ENCODE assay signal across 13 cellular contexts in the genomic region with DNA sequence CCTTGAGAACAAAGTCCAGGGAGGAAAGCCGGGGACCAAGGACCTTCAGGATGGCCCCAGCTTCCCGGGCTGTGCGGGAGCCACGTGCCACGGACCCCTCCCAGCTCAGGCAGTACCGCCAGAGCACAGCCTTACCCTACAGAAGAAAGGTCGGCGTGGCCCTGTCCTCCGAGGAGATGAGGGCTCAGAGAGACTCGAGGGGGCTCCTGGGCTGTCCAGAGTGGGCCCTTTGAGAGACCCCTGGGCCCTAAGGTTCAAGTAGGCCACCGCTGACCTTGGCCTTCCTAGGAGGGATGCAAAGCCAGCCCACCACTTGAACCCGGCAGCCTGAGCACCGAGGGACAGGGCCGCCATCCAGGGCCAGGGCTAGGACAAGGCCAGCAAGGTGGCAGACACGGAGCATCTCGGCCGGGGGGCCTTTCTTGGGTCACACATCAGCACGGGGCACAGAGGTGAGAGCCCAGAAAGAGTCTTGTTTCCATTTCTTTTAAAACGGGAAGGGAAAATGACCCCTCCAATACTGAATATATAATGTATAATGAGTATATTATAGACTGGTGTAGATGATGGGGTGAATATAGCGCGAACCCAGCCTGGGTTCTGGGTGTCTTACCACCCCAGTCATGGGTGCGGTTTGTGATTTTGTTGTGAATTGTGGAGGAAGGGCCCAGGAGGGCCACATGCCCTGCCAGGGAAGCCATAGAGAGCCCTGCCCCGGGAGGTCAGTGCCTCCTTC. TPM values are rescaled to one million over a fixed set of nuclear protein-coding genes. Genes with fewer than 3 reads are reported as not detected.
DNase-seq lines count a peak whose midpoint lies in the region; ATAC-seq and TF ChIP-seq lines count a peak whose summit lies in the region.
"Had no signal": no experiment of that assay in that cellular context is flagged by ENCODE, and none has a peak within 500 bp of the region (broad histone marks: within the 10 kb centered on the region; RNA-seq: fewer than 3 reads in every experiment).

No MANE protein-coding gene starts in this region.

- DNase-seq in Calu3 (no peak), adrenal gland (peak in 4 of 7 donors; percentile 34 to 66 (median 59)), right atrium auricular region (ENCODE audit: low spot score) (no peak), NCI-H2081 treated with DMSO at 0.1 percent for 48 hours (lab: John Stamatoyannopoulos, UW) (no peak), DMS114 treated with DMSO at 0.1 percent for 48 hours (lab: John Stamatoyannopoulos, UW; ENCODE audit: unreplicated experiment) (no peak), GM20000 (ENCODE audit: low spot score) (no peak)
- DNase-seq: SIG-M5 had no signal

- peaks cover 86% of the 10 kb centered on the region for H3K36me3 Mint-ChIP-seq in Calu3 (ENCODE audit: insufficient read depth, unreplicated experiment)
- H3K36me3 Mint-ChIP-seq: naive thymus-derived CD4-positive, alpha-beta T cell had no signal

- WGBS in adrenal gland, 4 donors: 19 to 34% (median 24%) methylated on average over 12 to 23 of the region's 23 CpGs

- H3K27me3 ChIP-seq in adrenal gland: no peaks in the 10 kb centered on the region
- H3K27me3 ChIP-seq in right atrium auricular region: no peaks in the 10 kb centered on the region

- H3K4me3 ChIP-seq in adrenal gland: no peak overlapping the region
- no peak overlapping the region for H3K4me3 ChIP-seq in right atrium auricular region
- no peak overlapping the region for H3K4me3 ChIP-seq in skin epidermis

- H3K36me3 ChIP-seq in adrenal gland (replicated peaks in 1 of 2) (peaks cover 0 to 24% of the 10 kb centered on the region in 2 donors), right atrium auricular region (peaks cover 17% of the 10 kb centered on the region)

- H3K9me3 ChIP-seq in adrenal gland (replicated peaks in 1 of 3): no peaks in the 10 kb centered on the region
- no peaks in the 10 kb centered on the region for H3K9me3 ChIP-seq in right atrium auricular region

- TF ChIP-seq CTCF in Calu3 (IDR thresholded peaks at IDR 0.05; ENCODE audit: unreplicated experiment) (no peak), adrenal gland (IDR thresholded peaks at IDR 0.05) (no peak), right atrium auricular region (IDR thresholded peaks at IDR 0.05) (no peak), GM20000 (IDR thresholded peaks at IDR 0.05; ENCODE audit: extremely low read depth, missing control alignments) (no peak)

- H3K4me1 ChIP-seq in adrenal gland (replicated peaks in 1 of 2) (peaks cover 26 to 58% of the 10 kb centered on the region in 2 donors), right atrium auricular region (peaks cover 0 to 72% of the 10 kb centered on the region in 2 donors)

- H3K27me3 Mint-ChIP-seq in Calu3 (ENCODE audit: unreplicated experiment): no peaks in the 10 kb centered on the region
- H3K27me3 Mint-ChIP-seq: naive thymus-derived CD4-positive, alpha-beta T cell; stimulated activated naive B cell treated with anti-CD40 and anti-IgM and Interleukin-4, amounts not matched to agents 10 μg/mL and 1 μg/mL and 100 μg/mL, for 72 hours had no signal

- H3K9me3 Mint-ChIP-seq in Calu3 (ENCODE audit: low read depth, unreplicated experiment): no peaks in the 10 kb centered on the region
- H3K9me3 Mint-ChIP-seq: activated T-helper 1 cell treated with anti-CD3 and anti-CD28 coated beads, Interleukin-12 subunit alpha, Interleukin-12 subunit beta, Interleukin-2, Interleukin-4 antibody, amounts not matched to agents 30 ng/mL and 10 ng/mL and 1 ng/mL, durations not matched to agents 14 hours and 24 hours and 36 hours; naive thymus-derived CD4-positive, alpha-beta T cell; stimulated activated naive B cell treated with anti-CD40 and anti-IgM and Interleukin-4, amounts not matched to agents 10 μg/mL and 1 μg/mL and 100 μg/mL, for 72 hours had no signal

- peaks cover 26% of the 10 kb centered on the region for H3K4me1 Mint-ChIP-seq in Calu3 (ENCODE audit: low read depth, unreplicated experiment)

- CTCF ChIA-PET in Calu3 (lab: Charles Lee): interaction anchor here (0.6 to 3.8 kb wide), 9 partner anchors 79 to 607 kb away, joined by 3 to 77 read pairs (median 5); no protein-coding TSS in a partner anchor

- BruUV-seq in Calu3 (replicated peaks; lab: Mats Ljungman, UMichigan): TSS peak; percentile 35

- no peak for ATAC-seq in GM21717 (IDR thresholded peaks at IDR 0.05; ENCODE audit: unreplicated experiment)

- no peak overlapping the region for H3K4me3 Mint-ChIP-seq in Calu3 (ENCODE audit: low read depth, unreplicated experiment)
- H3K4me3 Mint-ChIP-seq: activated T-helper 1 cell treated with anti-CD3 and anti-CD28 coated beads, Interleukin-12 subunit alpha, Interleukin-12 subunit beta, Interleukin-2, Interleukin-4 antibody, amounts not matched to agents 30 ng/mL and 10 ng/mL and 1 ng/mL, durations not matched to agents 14 hours and 24 hours and 36 hours; naive thymus-derived CD4-positive, alpha-beta T cell had no signal

- TF ChIP-seq POLR2A in adrenal gland (IDR thresholded peaks at IDR 0.05): no peak

- H3K27ac ChIP-seq in adrenal gland (peak overlapping the region; percentile 54 to 88 (median 80)), right atrium auricular region (peak overlapping the region; percentile 79 to 80), skin epidermis (peak overlapping the region in 19 of 21 experiments; percentile 0 to 84 (median 61))
- H3K27ac ChIP-seq: KMS-11 had no signal

- intact Hi-C loops in Calu3 (cut with micrococcal nuclease; ENCODE audit: unreplicated experiment) (loop anchor here (2.0 kb wide), 1 partner anchor 109 kb away; no protein-coding TSS in a partner anchor), adrenal gland (cut with DNase I) (loop anchor here (2.0 to 5.0 kb wide), 2 partner anchors 109 kb away; no protein-coding TSS in a partner anchor)

- peak overlapping the region; percentile 85 for H3K27ac Mint-ChIP-seq in Calu3 (ENCODE audit: unreplicated experiment)
- H3K27ac Mint-ChIP-seq: activated T-helper 1 cell treated with anti-CD3 and anti-CD28 coated beads, Interleukin-12 subunit alpha, Interleukin-12 subunit beta, Interleukin-2, Interleukin-4 antibody, amounts not matched to agents 30 ng/mL and 10 ng/mL and 1 ng/mL, durations not matched to agents 14 hours and 24 hours and 36 hours; naive thymus-derived CD4-positive, alpha-beta T cell had no signal

RNA-seq across cellular contexts. Expression of a gene that starts 34.4 kb away (rescaled TPM):
- total RNA-seq in Calu3 (2022): 22.7 and 31.5 TPM in 2 replicates
- total RNA-seq in adrenal gland: 100 to 1,000 TPM in 1 of 8 donors, 10 to 100 TPM in 7; 27.6 to 208 (median 41.7) TPM
- 10 to 100 TPM in 1 of 3 donors, 1 to 10 TPM in 2; 5.1 to 17.0 (median 8.4) TPM for polyA plus RNA-seq in adrenal gland
- 10 to 100 TPM; 48.4 to 67.1 TPM for total RNA-seq in right atrium auricular region

Comparison
In these comparisons a context has a peak if more than half of its experiments do, and no peak if none do; other contexts are left out.
1. DNase-seq: peak in adrenal gland (4 of 7); none in Calu3 (single experiment), right atrium auricular region (single experiment), NCI-H2081 treated with DMSO at 0.1 percent for 48 hours (single experiment), DMS114 treated with DMSO at 0.1 percent for 48 hours (single experiment) and GM20000 (single experiment).
2. Peak in every context shown above with its lines, with median percentiles within 50 percentile points of each other: H3K27ac ChIP-seq.